ENCODE assay signal across 14 cellular contexts in genomic region chrX:19760841-19761512, GRCh38.
DNase-seq lines count a peak whose midpoint lies in the region; ATAC-seq and TF ChIP-seq lines count a peak whose summit lies in the region.
"Had no signal": no experiment of that assay in that cellular context is flagged by ENCODE, and none has a peak within 500 bp of the region (broad histone marks: within the 10 kb centered on the region; RNA-seq: fewer than 3 reads in every experiment).

No MANE protein-coding gene starts in this region.

- H3K9me2 ChIP-seq in GM23338 (ENCODE audit: insufficient read depth) = no peaks in the 10 kb centered on the region

- H3K27ac Mint-ChIP-seq in GM23338 = no peak overlapping the region
- H3K27ac Mint-ChIP-seq in activated T-helper 2 cell treated with anti-CD3 and anti-CD28 coated beads, Interferon-gamma antibody, Interleukin-2, Interleukin-4, amounts not matched to agents 10 μg/mL and 5 μg/mL and 100 μg/mL, durations not matched to agents 14 hours and 24 hours and 36 hours = peak overlapping the region; percentile 63
- peak overlapping the region in 7 of 9 donors; percentile 21 to 81 (median 49) for H3K27ac Mint-ChIP-seq in naive thymus-derived CD4-positive, alpha-beta T cell

- no peaks in the 10 kb centered on the region for H3K36me3 ChIP-seq in GM23338 (ENCODE audit: insufficient read depth)
- H3K36me3 ChIP-seq in naive thymus-derived CD4-positive, alpha-beta T cell (ENCODE audit: control insufficient read depth in 2 of 3, insufficient read depth in 3 of 3, low read length in 3 of 3) = no peaks in the 10 kb centered on the region
- H3K36me3 ChIP-seq: left ventricle myocardium inferior had no signal

- CTCF ChIA-PET in naive thymus-derived CD4-positive, alpha-beta T cell (lab: Charles Lee) = interaction anchor here (1.3 to 1.4 kb wide), 2 partner anchors 12 to 14 kb away, joined by 3 read pairs; no protein-coding TSS in a partner anchor

- ATAC-seq in GM23338 = no peak
- ATAC-seq in naive thymus-derived CD4-positive, alpha-beta T cell = no peak

- intact Hi-C loops in activated T-helper 2 cell treated with anti-CD3 and anti-CD28 coated beads, Interferon-gamma antibody, Interleukin-2, Interleukin-4, amounts not matched to agents 10 μg/mL and 5 μg/mL and 100 μg/mL, durations not matched to agents 14 hours and 24 hours and 36 hours (cut with micrococcal nuclease) = no loop called here
- intact Hi-C loops in naive thymus-derived CD4-positive, alpha-beta T cell (cut with micrococcal nuclease) = loop anchor here in 1 of 2 donors (1.0 kb wide), 1 partner anchor 14 kb away; no protein-coding TSS in a partner anchor

- DNase-seq in NCI-H82 (lab: John Stamatoyannopoulos, UW) (peak; percentile 53), NCI-H82 treated with DMSO at 0.1 percent for 48 hours (lab: John Stamatoyannopoulos, UW; ENCODE audit: unreplicated experiment) (no peak), GM23338 (ENCODE audit: low spot score) (peak; percentile 10), A172 (ENCODE audit: low spot score) (no peak), DMS79 (lab: John Stamatoyannopoulos, UW) (no peak), GM19240 (ENCODE audit: insufficient read length, low spot score) (no peak)
- DNase-seq in activated T-helper 2 cell treated with anti-CD3 and anti-CD28 coated beads, Interferon-gamma antibody, Interleukin-2, Interleukin-4, amounts not matched to agents 10 μg/mL and 5 μg/mL and 100 μg/mL, durations not matched to agents 14 hours and 24 hours and 36 hours (ENCODE audit: low spot score) = no peak
- DNase-seq in naive thymus-derived CD4-positive, alpha-beta T cell = no peak
- DNase-seq: left ventricle myocardium inferior, naive B cell, NCI-H187, NCI-H526, substantia nigra had no signal

- no peaks in the 10 kb centered on the region for H3K9me3 ChIP-seq in naive thymus-derived CD4-positive, alpha-beta T cell (ENCODE audit: control insufficient read depth in 2 of 3, low read length in 3 of 3)
- H3K9me3 ChIP-seq: left ventricle myocardium inferior had no signal

- H3K27me3 Mint-ChIP-seq in GM23338 (ENCODE audit: insufficient read depth, low read depth, poor library complexity) = no peaks in the 10 kb centered on the region
- H3K27me3 Mint-ChIP-seq in activated T-helper 2 cell treated with anti-CD3 and anti-CD28 coated beads, Interferon-gamma antibody, Interleukin-2, Interleukin-4, amounts not matched to agents 10 μg/mL and 5 μg/mL and 100 μg/mL, durations not matched to agents 14 hours and 24 hours and 36 hours (ENCODE audit: low read depth) = no peaks in the 10 kb centered on the region
- H3K27me3 Mint-ChIP-seq in naive thymus-derived CD4-positive, alpha-beta T cell = no peaks in the 10 kb centered on the region
- H3K27me3 Mint-ChIP-seq: naive B cell had no signal

- no peaks in the 10 kb centered on the region for H3F3A ChIP-seq in GM23338 (replicated peaks; ENCODE audit: low read depth)

- H3K27me3 ChIP-seq in GM23338 (ENCODE audit: insufficient read depth) = no peaks in the 10 kb centered on the region
- H3K27me3 ChIP-seq in naive thymus-derived CD4-positive, alpha-beta T cell (ENCODE audit: control insufficient read depth in 2 of 2, insufficient read depth in 2 of 2, low read length in 2 of 2) = no peaks in the 10 kb centered on the region

- H2AFZ ChIP-seq in GM23338 = no peak overlapping the region

- no peaks in the 10 kb centered on the region for H3K79me2 ChIP-seq in GM23338 (replicated peaks; ENCODE audit: insufficient read depth)

- peaks cover 7% of the 10 kb centered on the region; the same call in 1 of the 2 replicates for H3K4me1 ChIP-seq in GM23338 (ENCODE audit: insufficient read depth)
- H3K4me1 ChIP-seq in naive thymus-derived CD4-positive, alpha-beta T cell (ENCODE audit: control insufficient read depth in 2 of 2, insufficient read depth in 2 of 2, low read length in 2 of 2) = peaks cover 22 to 24% of the 10 kb centered on the region in 2 donors

- H4K20me1 ChIP-seq in GM23338 (replicated peaks; ENCODE audit: insufficient read depth) = no peaks in the 10 kb centered on the region

- no peak overlapping the region for H3K4me3 ChIP-seq in GM23338
- H3K4me3 ChIP-seq in naive thymus-derived CD4-positive, alpha-beta T cell (ENCODE audit: low read length) = no peak overlapping the region
- H3K4me3 ChIP-seq: left ventricle myocardium inferior had no signal

- POLR2A ChIA-PET in naive thymus-derived CD4-positive, alpha-beta T cell (lab: Charles Lee) = interaction anchor here (1.6 kb wide), 2 partner anchors 10 to 11 kb away, joined by 4 to 5 read pairs; no protein-coding TSS in a partner anchor

- H3K4me1 Mint-ChIP-seq in GM23338 = peaks cover 39% of the 10 kb centered on the region
- H3K4me1 Mint-ChIP-seq in activated T-helper 2 cell treated with anti-CD3 and anti-CD28 coated beads, Interferon-gamma antibody, Interleukin-2, Interleukin-4, amounts not matched to agents 10 μg/mL and 5 μg/mL and 100 μg/mL, durations not matched to agents 14 hours and 24 hours and 36 hours (ENCODE audit: low read depth) = peaks cover 52% of the 10 kb centered on the region
- peaks cover 24 to 90% (median 77%) of the 10 kb centered on the region in 7 donors for H3K4me1 Mint-ChIP-seq in naive thymus-derived CD4-positive, alpha-beta T cell

- H3K9me3 Mint-ChIP-seq in GM23338 = no peaks in the 10 kb centered on the region
- no peaks in the 10 kb centered on the region for H3K9me3 Mint-ChIP-seq in activated T-helper 2 cell treated with anti-CD3 and anti-CD28 coated beads, Interferon-gamma antibody, Interleukin-2, Interleukin-4, amounts not matched to agents 10 μg/mL and 5 μg/mL and 100 μg/mL, durations not matched to agents 14 hours and 24 hours and 36 hours
- H3K9me3 Mint-ChIP-seq in naive thymus-derived CD4-positive, alpha-beta T cell = peaks cover 0 to 2% (median 0%) of the 10 kb centered on the region in 11 donors
- H3K9me3 Mint-ChIP-seq: naive B cell had no signal

- no peak for TF ChIP-seq CTCF in GM23338 (conservative IDR thresholded peaks at IDR 0.05; ENCODE audit: low read depth in 2 of 2)

- H3K36me3 Mint-ChIP-seq in GM23338 (ENCODE audit: low read depth) = peaks cover 4% of the 10 kb centered on the region; the same call in 1 of the 3 replicates
- H3K36me3 Mint-ChIP-seq in activated T-helper 2 cell treated with anti-CD3 and anti-CD28 coated beads, Interferon-gamma antibody, Interleukin-2, Interleukin-4, amounts not matched to agents 10 μg/mL and 5 μg/mL and 100 μg/mL, durations not matched to agents 14 hours and 24 hours and 36 hours (ENCODE audit: low read depth) = peaks cover 16% of the 10 kb centered on the region
- H3K36me3 Mint-ChIP-seq in naive thymus-derived CD4-positive, alpha-beta T cell = peaks cover 0 to 5% (median 4%) of the 10 kb centered on the region in 5 donors
- H3K36me3 Mint-ChIP-seq: naive B cell had no signal

- no peak overlapping the region for H3K4me3 Mint-ChIP-seq in GM23338
- H3K4me3 Mint-ChIP-seq in activated T-helper 2 cell treated with anti-CD3 and anti-CD28 coated beads, Interferon-gamma antibody, Interleukin-2, Interleukin-4, amounts not matched to agents 10 μg/mL and 5 μg/mL and 100 μg/mL, durations not matched to agents 14 hours and 24 hours and 36 hours (ENCODE audit: low read depth) = no peak overlapping the region
- H3K4me3 Mint-ChIP-seq in naive thymus-derived CD4-positive, alpha-beta T cell = peak overlapping the region in 6 of 10 donors; percentile 5 to 57 (median 22)

- no peak overlapping the region for H3K27ac ChIP-seq in GM23338 (ENCODE audit: low read depth)
- H3K27ac ChIP-seq in naive thymus-derived CD4-positive, alpha-beta T cell (ENCODE audit: low read depth, low read length) = no peak overlapping the region
- H3K27ac ChIP-seq: KMS-11, left ventricle myocardium inferior had no signal

- H3K4me2 ChIP-seq in GM23338 = no peak overlapping the region; the same call in 1 of the 2 replicates
- H3K4me2 ChIP-seq: KMS-11 had no signal

TF ChIP-seq in GM23338, 12 proteins besides CTCF, POLR2A, EP300 and RAD21:
- TF ChIP-seq JUNB (IDR thresholded peaks at IDR 0.05; ENCODE audit: unreplicated experiment) = no peak

Comparison
In these comparisons a context has a peak if more than half of its experiments do, and no peak if none do; other contexts are left out.
1. DNase-seq: peak in NCI-H82 (single experiment) and GM23338 (single experiment); none in NCI-H82 treated with DMSO at 0.1 percent for 48 hours (single experiment), activated T-helper 2 cell treated with anti-CD3 and anti-CD28 coated beads, Interferon-gamma antibody, Interleukin-2, Interleukin-4, amounts not matched to agents 10 μg/mL and 5 μg/mL and 100 μg/mL, durations not matched to agents 14 hours and 24 hours and 36 hours (single experiment), naive thymus-derived CD4-positive, alpha-beta T cell (0 of 9), A172 (single experiment), DMS79 (single experiment) and GM19240 (single experiment).
2. H3K4me3 Mint-ChIP-seq: peak in naive thymus-derived CD4-positive, alpha-beta T cell (6 of 10); none in GM23338 (single experiment) and activated T-helper 2 cell treated with anti-CD3 and anti-CD28 coated beads, Interferon-gamma antibody, Interleukin-2, Interleukin-4, amounts not matched to agents 10 μg/mL and 5 μg/mL and 100 μg/mL, durations not matched to agents 14 hours and 24 hours and 36 hours (single experiment).